Comparison of ENCODE assay signal across 14 cellular contexts in the genomic region with DNA sequence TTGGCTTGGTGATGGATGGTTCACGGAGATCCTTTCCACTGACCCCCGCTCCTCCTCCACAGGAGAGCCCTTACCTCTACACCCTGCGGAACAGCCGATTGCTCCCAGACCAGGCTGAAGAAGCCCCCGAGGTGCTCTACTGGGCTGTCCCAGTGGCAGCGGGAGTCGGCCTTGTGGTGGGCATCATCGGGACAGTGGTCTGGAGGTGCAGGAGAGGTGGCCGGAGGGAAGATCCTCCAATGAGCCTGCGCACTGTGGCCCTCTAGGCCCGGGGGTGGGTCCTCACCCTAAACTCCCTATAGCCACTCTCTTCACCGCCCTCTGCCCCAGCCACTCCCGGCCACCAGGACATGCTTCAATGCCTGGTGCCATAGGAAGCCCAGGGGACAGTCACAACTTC.
"Had no signal": no experiment of that assay in that cellular context is flagged by ENCODE, and none has a peak within 500 bp of the region (broad histone marks: within the 10 kb centered on the region; RNA-seq: fewer than 3 reads in every experiment).

No MANE protein-coding gene starts in this region.

- H3K4me3 Mint-ChIP-seq: activated CD4-positive, alpha-beta T cell treated with anti-CD3 and anti-CD28 coated beads, Interleukin-2, amount 10 ng/mL, durations not matched to agents 24 days and 14 days; activated naive CD4-positive, alpha-beta T cell treated with anti-CD3 and anti-CD28 coated beads for 36 hours; activated T-helper 17 cell treated with anti-CD3 and anti-CD28 coated beads, Interleukin-2, amount 50 U/mL, for 72 hours; central memory CD8-positive, alpha-beta T cell; naive B cell; stimulated activated naive B cell treated with anti-CD40 and anti-IgM and Interleukin-4, amounts not matched to agents 10 μg/mL and 1 μg/mL and 100 μg/mL, for 72 hours; WTC11 had no signal

- H3K4me1 ChIP-seq: upper lobe of left lung had no signal

- H3K4me3 ChIP-seq: heart right ventricle, upper lobe of left lung had no signal

- ATAC-seq: activated T-helper 17 cell treated with anti-CD3 and anti-CD28 coated beads, Interleukin-2, amount 50 U/mL, for 72 hours; stimulated activated naive B cell treated with anti-CD40 and anti-IgM and Interleukin-4, amounts not matched to agents 10 μg/mL and 1 μg/mL and 100 μg/mL, for 72 hours; WTC11 had no signal

- H3K27ac Mint-ChIP-seq: activated naive CD4-positive, alpha-beta T cell treated with anti-CD3 and anti-CD28 coated beads for 36 hours; activated T-helper 17 cell treated with anti-CD3 and anti-CD28 coated beads, Interleukin-2, amount 50 U/mL, for 72 hours; naive B cell; stimulated activated naive B cell treated with anti-CD40 and anti-IgM and Interleukin-4, amounts not matched to agents 10 μg/mL and 1 μg/mL and 100 μg/mL, for 72 hours; WTC11 had no signal

- DNase-seq: activated CD4-positive, alpha-beta T cell treated with anti-CD3 and anti-CD28 coated beads, Interleukin-2, amount 10 ng/mL, durations not matched to agents 24 days and 14 days; activated naive CD4-positive, alpha-beta T cell treated with anti-CD3 and anti-CD28 coated beads for 36 hours; activated T-cell treated with anti-CD3 and anti-CD28 coated beads for 4 hours; dermis blood vessel endothelial cell; heart right ventricle; kidney glomerular epithelial cell; midbrain; naive B cell; stimulated activated naive B cell treated with anti-CD40 and anti-IgM and Interleukin-4, amounts not matched to agents 10 μg/mL and 1 μg/mL and 100 μg/mL, for 72 hours; substantia nigra; upper lobe of left lung had no signal

- H3K4me1 Mint-ChIP-seq: central memory CD8-positive, alpha-beta T cell had no signal

- H3K9me3 Mint-ChIP-seq: activated CD4-positive, alpha-beta T cell treated with anti-CD3 and anti-CD28 coated beads, Interleukin-2, amount 10 ng/mL, durations not matched to agents 24 days and 14 days; activated naive CD4-positive, alpha-beta T cell treated with anti-CD3 and anti-CD28 coated beads for 36 hours; activated T-helper 17 cell treated with anti-CD3 and anti-CD28 coated beads, Interleukin-2, amount 50 U/mL, for 72 hours; central memory CD8-positive, alpha-beta T cell; naive B cell; WTC11 had no signal

- H3K27me3 Mint-ChIP-seq: activated CD4-positive, alpha-beta T cell treated with anti-CD3 and anti-CD28 coated beads, Interleukin-2, amount 10 ng/mL, durations not matched to agents 24 days and 14 days; activated T-helper 17 cell treated with anti-CD3 and anti-CD28 coated beads, Interleukin-2, amount 50 U/mL, for 72 hours; central memory CD8-positive, alpha-beta T cell had no signal

- H3K36me3 Mint-ChIP-seq: naive B cell; stimulated activated naive B cell treated with anti-CD40 and anti-IgM and Interleukin-4, amounts not matched to agents 10 μg/mL and 1 μg/mL and 100 μg/mL, for 72 hours; WTC11 had no signal

- H3K9me3 ChIP-seq: heart right ventricle, upper lobe of left lung had no signal

- H3K27me3 ChIP-seq: heart right ventricle, upper lobe of left lung had no signal

- H3K36me3 ChIP-seq: heart right ventricle, upper lobe of left lung had no signal
